Comparison of ENCODE assay signal across 34 cellular contexts in genomic region chr7:26726051-26726450, GRCh38.
"Had no signal": no experiment of that assay in that cellular context is flagged by ENCODE, and none has a peak within 500 bp of the region (broad histone marks: within the 10 kb centered on the region; RNA-seq: fewer than 3 reads in every experiment).

No MANE protein-coding gene starts in this region.

- H3K4me2 ChIP-seq: KMS-11 had no signal

- H3K9ac ChIP-seq: KMS-11 had no signal

- H3K9me3 ChIP-seq: MG63 had no signal

- H3K36me3 ChIP-seq: MG63 had no signal

- H3K27me3 ChIP-seq: MG63 had no signal

- H3K4me3 ChIP-seq: MG63 had no signal

- H3K27ac ChIP-seq: KMS-11 had no signal

- DNase-seq: Karpas-422, Kasumi-1, KG1, MG63, MM.1S, MV-4-11, NCI-H1048, NCI-H1092, NCI-H1092 treated with DMSO at 0.1 percent for 48 hours, NCI-H1105, NCI-H1105 treated with DMSO at 0.1 percent for 48 hours, NCI-H1417, NCI-H1417 treated with DMSO at 0.1 percent for 48 hours, NCI-H1436, NCI-H1436 treated with DMSO at 0.1 percent for 48 hours, NCI-H146, NCI-H1694, NCI-H1694 treated with DMSO at 0.1 percent for 48 hours, NCI-H187, NCI-H187 treated with DMSO at 0.1 percent for 48 hours, NCI-H1930, NCI-H2029 treated with DMSO at 0.1 percent for 48 hours, NCI-H2081, NCI-H2081 treated with DMSO at 0.1 percent for 48 hours, NCI-H2107, NCI-H2171, NCI-H2171 treated with DMSO at 0.1 percent for 48 hours, NCI-H2227 treated with DMSO at 0.1 percent for 48 hours, NCI-H226, NCI-H345, NCI-H446, NCI-H446 treated with DMSO at 0.1 percent for 48 hours, NCI-H510A had no signal
